8 cellular contexts compared by ENCODE assay signal in the genomic region with DNA sequence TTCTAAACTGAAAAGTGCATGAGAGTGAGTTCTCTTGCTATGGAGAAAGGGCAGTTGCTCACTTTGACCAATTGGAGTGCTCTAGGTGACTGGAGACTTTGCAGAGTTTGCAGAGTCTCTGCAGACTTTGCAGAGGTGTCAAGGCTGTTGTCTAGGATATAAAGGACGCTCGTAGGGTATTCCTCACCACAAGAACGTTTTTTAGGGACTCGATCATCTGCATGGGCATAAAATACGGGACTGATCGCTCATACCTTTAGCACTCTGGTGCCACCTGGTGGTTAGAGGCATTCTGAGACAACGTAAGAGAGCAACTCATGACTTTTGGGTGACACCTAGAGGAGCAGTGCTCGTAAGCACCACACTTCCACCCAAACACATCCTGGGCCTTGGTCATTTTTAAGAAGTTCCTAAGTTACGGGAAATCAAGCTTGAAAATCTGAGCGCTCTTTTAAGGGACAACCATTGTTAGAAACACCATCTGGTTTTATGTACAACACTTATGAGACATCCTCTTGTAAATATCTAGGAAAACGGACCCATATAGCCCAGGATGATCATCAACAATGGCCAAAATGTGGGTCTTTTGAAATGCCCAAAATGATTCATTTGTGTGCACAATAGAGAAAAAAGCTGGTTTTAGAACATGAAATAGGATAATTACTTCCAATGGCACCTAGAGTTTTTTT. TPM values are rescaled to one million over a fixed set of nuclear protein-coding genes. Genes with fewer than 3 reads are reported as not detected.
DNase-seq lines count a peak whose midpoint lies in the region; ATAC-seq, FAIRE-seq and TF ChIP-seq lines count a peak whose summit lies in the region.

No MANE protein-coding gene starts in this region.

- POLR2A ChIA-PET in AG04450 (lab: Yijun Ruan, JAX): no interaction called here

- peak; percentile 90 for DNase-seq in AG04450 (ENCODE audit: low read depth, low spot score)
- DNase-seq in NOMO-1 treated with dmso at 0.1 percent for 144 hours (lab: John Stamatoyannopoulos, UW; ENCODE audit: unreplicated experiment): peak; percentile 63
- peak; percentile 94 for DNase-seq in activated CD8-positive, alpha-beta memory T cell treated with anti-CD3 and anti-CD28 coated beads for 24 hours
- DNase-seq in midbrain (lab: John Stamatoyannopoulos, UW): peak; percentile 93
- peak; percentile 70 to 77 for DNase-seq in stimulated activated CD8-positive, alpha-beta memory T cell treated with anti-CD3 and anti-CD28 coated beads, Interleukin-2, amount 100 ng/mL, for 48 hours (ENCODE audit: low read depth in 2 of 2)

- peaks cover 4% of the 10 kb centered on the region for H3K27me3 ChIP-seq in AG04450 (ENCODE audit: control insufficient read depth, insufficient read depth, low read length)
- H3K27me3 ChIP-seq in HUES64 (ENCODE audit: insufficient read depth, low read length): no peaks in the 10 kb centered on the region

- no peak overlapping the region for H3K4me3 ChIP-seq in AG04450 (ENCODE audit: low read depth, low read length)
- peak overlapping the region; percentile 28; the same call in 1 of the 2 replicates for H3K4me3 ChIP-seq in HUES64 (ENCODE audit: low read length)

- ATAC-seq in GM18907 (IDR thresholded peaks at IDR 0.05; ENCODE audit: unreplicated experiment): peak; percentile 82

- H3K27ac ChIP-seq in AG04450 (ENCODE audit: low read depth, low read length): no peak overlapping the region
- no peak overlapping the region for H3K27ac ChIP-seq in HUES64 (ENCODE audit: low read depth, low read length)

- peak; percentile 90 for FAIRE-seq in endometrium (lab: Jason Lieb, UNC)

- H3K9ac ChIP-seq in HUES64 (ENCODE audit: low read depth, low read length): no peak overlapping the region

- no peaks in the 10 kb centered on the region for H3K4me1 ChIP-seq in HUES64 (ENCODE audit: insufficient read depth, low read length)

- no peaks in the 10 kb centered on the region for H3K36me3 ChIP-seq in HUES64 (ENCODE audit: insufficient read depth, low read length)

- no peaks in the 10 kb centered on the region for H3K9me3 ChIP-seq in AG04450 (ENCODE audit: control insufficient read depth, insufficient read depth, low read length)
- H3K9me3 ChIP-seq in HUES64 (ENCODE audit: insufficient read depth, low read depth, low read length): peaks cover 9% of the 10 kb centered on the region

- TF ChIP-seq CTCF in AG04450 (IDR thresholded peaks at IDR 0.05; ENCODE audit: low read depth, low read length): peak; percentile 100

- CTCF ChIA-PET in AG04450 (lab: Charles Lee): interaction anchor here (0.5 to 9.9 kb wide), 101 partner anchors 8 to 1468 kb away, joined by 3 to 420 read pairs (median 4); partner anchors contain the start of genes CCR1, CCR5, CXCR6 and SACM1L

- 22% methylated on average over 11 of the region's 11 CpGs for WGBS in HUES64

RNA-seq across cellular contexts. Expression of gene XCR1, which starts 51.6 kb away (rescaled TPM):
- not detected in 2 replicates for polyA plus RNA-seq in AG04450 (2011; rRNA removed)
- polyA minus RNA-seq in AG04450 (2011; rRNA and poly(A)+ RNA removed): not detected in 2 replicates
- not detected for polyA plus RNA-seq in HUES64 (2013, experiment 1 of 2)
- not detected for polyA plus RNA-seq in HUES64 (2013, experiment 2 of 2)
